In the genomic region with DNA sequence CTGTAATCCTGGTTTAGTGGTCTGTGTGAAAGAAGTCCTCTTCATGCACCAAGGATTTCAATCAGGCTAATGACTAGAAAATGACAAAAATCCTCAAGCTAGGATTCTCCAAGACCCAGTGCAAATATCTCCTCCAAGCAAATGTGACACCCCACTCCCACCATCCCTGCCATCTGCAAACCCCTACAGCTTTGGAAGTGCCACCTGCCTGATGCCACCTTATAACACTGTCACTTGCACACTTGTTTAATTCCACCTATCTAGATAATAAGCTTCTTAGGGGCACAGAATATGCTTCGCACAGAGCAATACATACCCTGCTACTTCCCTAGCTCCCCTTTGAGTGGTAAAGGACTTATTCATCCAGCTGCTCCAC, we compare ENCODE assay signal across 17 cellular contexts.
DNase-seq lines count a peak whose midpoint lies in the region; ATAC-seq, FAIRE-seq and TF ChIP-seq lines count a peak whose summit lies in the region.
"Had no signal": no experiment of that assay in that cellular context is flagged by ENCODE, and none has a peak within 500 bp of the region (broad histone marks: within the 10 kb centered on the region; RNA-seq: fewer than 3 reads in every experiment).

No MANE protein-coding gene starts in this region.

- peaks cover 48% of the 10 kb centered on the region for H3K4me1 Mint-ChIP-seq in nephron
- H3K4me1 Mint-ChIP-seq in stimulated activated effector memory CD8-positive, alpha-beta T cell treated with anti-CD3 and anti-CD28 coated beads, Interleukin-12 subunit alpha, Interleukin-12 subunit beta, amount 100 ng/mL, for 72 hours = no peaks in the 10 kb centered on the region

- no peaks in the 10 kb centered on the region for H4K20me1 ChIP-seq in BLaER1

- H3K36me3 ChIP-seq in BLaER1 = no peaks in the 10 kb centered on the region

- no peaks in the 10 kb centered on the region for H3K36me3 Mint-ChIP-seq in nephron (ENCODE audit: low read depth)
- no peaks in the 10 kb centered on the region for H3K36me3 Mint-ChIP-seq in stimulated activated effector memory CD8-positive, alpha-beta T cell treated with anti-CD3 and anti-CD28 coated beads, Interleukin-12 subunit alpha, Interleukin-12 subunit beta, amount 100 ng/mL, for 72 hours

- TF ChIP-seq CTCF in D721Med (IDR thresholded peaks at IDR 0.05; ENCODE audit: insufficient read depth, missing control alignments) (no peak), nephron (IDR thresholded peaks at IDR 0.05; ENCODE audit: unreplicated experiment in 3 of 3) (no peak)

- no peak overlapping the region for H3K27ac ChIP-seq in BLaER1

- FAIRE-seq in D721Med (lab: Jason Lieb, UNC) = peak; percentile 90
- FAIRE-seq: GM19239, H1, HepG2 had no signal

- peak overlapping the region; percentile 60 to 77 (median 69) for H3K27ac Mint-ChIP-seq in nephron
- H3K27ac Mint-ChIP-seq in stimulated activated effector memory CD8-positive, alpha-beta T cell treated with anti-CD3 and anti-CD28 coated beads, Interleukin-12 subunit alpha, Interleukin-12 subunit beta, amount 100 ng/mL, for 72 hours = no peak overlapping the region
- H3K27ac Mint-ChIP-seq: CD4-positive, alpha-beta T cell; H9 had no signal

- no peak for ATAC-seq in stimulated activated effector memory CD8-positive, alpha-beta T cell treated with anti-CD3 and anti-CD28 coated beads, Interleukin-12 subunit alpha, Interleukin-12 subunit beta, amount 100 ng/mL, for 72 hours
- ATAC-seq: HepG2 had no signal

- no peak overlapping the region for H3K4me3 Mint-ChIP-seq in nephron
- no peak overlapping the region for H3K4me3 Mint-ChIP-seq in stimulated activated effector memory CD8-positive, alpha-beta T cell treated with anti-CD3 and anti-CD28 coated beads, Interleukin-12 subunit alpha, Interleukin-12 subunit beta, amount 100 ng/mL, for 72 hours
- H3K4me3 Mint-ChIP-seq: CD4-positive, alpha-beta T cell; H9 had no signal

- peak; percentile 51 for DNase-seq in D721Med (ENCODE audit: insufficient read length, low spot score)
- peak; percentile 91 for DNase-seq in NCI-H82 (lab: John Stamatoyannopoulos, UW)
- DNase-seq in CD1c-positive myeloid dendritic cell (ENCODE audit: extremely low spot score) = no peak
- DNase-seq in stimulated activated effector memory CD8-positive, alpha-beta T cell treated with anti-CD3 and anti-CD28 coated beads, Interleukin-12 subunit alpha, Interleukin-12 subunit beta, amount 100 ng/mL, for 72 hours (ENCODE audit: low spot score in 2 of 2) = no peak
- no peak for DNase-seq in stimulated activated CD4-positive, alpha-beta T cell treated with anti-CD3 and anti-CD28 coated beads, Interleukin-4, amount 100 ng/mL, for 1 hour
- DNase-seq: 8988T; C1 segment of cervical spinal cord; Caco-2; CD4-positive, alpha-beta T cell; DMS79 treated with DMSO at 0.1 percent for 48 hours; GF-D8; H9 had no signal

- H3K27me3 ChIP-seq in BLaER1 = no peaks in the 10 kb centered on the region

- H3K4me2 ChIP-seq in BLaER1 = peak overlapping the region; percentile 70

- H3K4me1 ChIP-seq in BLaER1 = peaks cover 39% of the 10 kb centered on the region
- H3K4me1 ChIP-seq: Caco-2 had no signal

- H3K9me3 Mint-ChIP-seq in nephron = no peaks in the 10 kb centered on the region
- H3K9me3 Mint-ChIP-seq in stimulated activated effector memory CD8-positive, alpha-beta T cell treated with anti-CD3 and anti-CD28 coated beads, Interleukin-12 subunit alpha, Interleukin-12 subunit beta, amount 100 ng/mL, for 72 hours = no peaks in the 10 kb centered on the region
- H3K9me3 Mint-ChIP-seq: CD4-positive, alpha-beta T cell; H9 had no signal

- no peak overlapping the region for H3K9ac ChIP-seq in BLaER1

- no peaks in the 10 kb centered on the region for H3K27me3 Mint-ChIP-seq in nephron (ENCODE audit: low read depth)

- H3K9me3 ChIP-seq in BLaER1 = no peaks in the 10 kb centered on the region
- H3K9me3 ChIP-seq: Caco-2 had no signal

- H3K4me3 ChIP-seq in BLaER1 = no peak overlapping the region

Comparison
In these comparisons a context has a peak if more than half of its experiments do, and no peak if none do; other contexts are left out.
1. DNase-seq: peak in D721Med (single experiment) and NCI-H82 (single experiment); none in CD1c-positive myeloid dendritic cell (single experiment), stimulated activated effector memory CD8-positive, alpha-beta T cell treated with anti-CD3 and anti-CD28 coated beads, Interleukin-12 subunit alpha, Interleukin-12 subunit beta, amount 100 ng/mL, for 72 hours (0 of 2) and stimulated activated CD4-positive, alpha-beta T cell treated with anti-CD3 and anti-CD28 coated beads, Interleukin-4, amount 100 ng/mL, for 1 hour (single experiment).